8 cellular contexts compared by ENCODE assay signal in the genomic region with DNA sequence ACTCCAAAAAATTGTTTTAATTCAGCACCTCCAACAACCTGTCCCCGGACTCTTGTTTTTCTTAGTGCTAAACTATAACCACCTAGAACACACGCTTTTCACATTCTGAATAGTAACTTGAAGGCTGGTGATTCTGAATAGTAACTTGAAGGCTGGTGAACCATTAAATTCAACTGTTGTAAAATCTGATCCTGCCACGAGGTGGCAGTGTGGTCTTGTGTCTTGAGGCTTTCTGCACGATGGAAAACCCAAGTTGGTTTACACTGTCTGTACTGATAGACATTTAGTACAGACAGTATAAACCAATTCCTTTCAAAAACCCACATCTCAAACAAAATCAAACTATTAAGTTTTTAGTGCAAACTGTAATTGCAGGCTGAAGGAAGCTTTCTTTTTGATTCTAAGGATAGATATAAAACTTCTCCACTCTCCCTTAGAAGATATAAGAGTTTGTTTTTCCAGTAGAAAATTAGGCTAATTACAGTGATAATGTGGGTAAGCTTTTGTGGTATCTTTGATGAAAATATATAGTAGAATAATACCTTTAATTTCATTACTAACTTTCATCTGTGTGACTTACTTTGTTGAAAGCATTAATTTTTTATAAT. TPM values are rescaled to one million over a fixed set of nuclear protein-coding genes. Genes with fewer than 3 reads are reported as not detected.
DNase-seq lines count a peak whose midpoint lies in the region; ATAC-seq and TF ChIP-seq lines count a peak whose summit lies in the region.

No MANE protein-coding gene starts in this region.

- ATAC-seq in GM18858 (IDR thresholded peaks at IDR 0.05; ENCODE audit: unreplicated experiment): no peak

- H3K36me3 Mint-ChIP-seq in osteocyte (ENCODE audit: unreplicated experiment): peaks cover 10% of the 10 kb centered on the region

- no peaks in the 10 kb centered on the region for H3K27me3 Mint-ChIP-seq in osteocyte (ENCODE audit: unreplicated experiment)

- no peak overlapping the region for H3K4me3 Mint-ChIP-seq in osteocyte (ENCODE audit: unreplicated experiment)

- H3K9me3 Mint-ChIP-seq in osteocyte (ENCODE audit: unreplicated experiment): peaks cover 15% of the 10 kb centered on the region

- TF ChIP-seq CTCF in osteocyte (IDR thresholded peaks at IDR 0.05) (peak; percentile 80), tibial artery (IDR thresholded peaks at IDR 0.05) (peak; percentile 69 to 89)

- no peak overlapping the region for H3K27ac Mint-ChIP-seq in osteocyte (ENCODE audit: unreplicated experiment)

- DNase-seq in EH (ENCODE audit: low read depth) (peak; percentile 79), LoVo (ENCODE audit: low spot score) (peak; percentile 79), SHP77 (lab: John Stamatoyannopoulos, UW) (peak; percentile 44 to 54), foreskin melanocyte (peak; percentile 66), osteocyte (ENCODE audit: extremely low spot score, unreplicated experiment) (no peak), tibial artery (peak; percentile 74 to 83)
- DNase-seq in activated effector memory CD4-positive, alpha-beta T cell treated with Interleukin-2 at 50 U/mL for 16 hours: peak; percentile 32

- peaks cover 0 to 13% (median 0%) of the 10 kb centered on the region in 3 donors for H3K9me3 ChIP-seq in tibial artery

- H3K4me1 Mint-ChIP-seq in osteocyte (ENCODE audit: unreplicated experiment): peaks cover 4% of the 10 kb centered on the region

- H3K36me3 ChIP-seq in tibial artery: no peaks in the 10 kb centered on the region

- H3K4me1 ChIP-seq in tibial artery: no peaks in the 10 kb centered on the region

- intact Hi-C loops in tibial artery (cut with DNase I; ENCODE audit: low total_unique reads): no loop called here

- peaks cover 0 to 2% of the 10 kb centered on the region in 2 donors for H3K27me3 ChIP-seq in tibial artery

- no peak overlapping the region for H3K4me3 ChIP-seq in tibial artery

- H3K27ac ChIP-seq in tibial artery: no peak overlapping the region

RNA-seq across cellular contexts. Expression of gene VAPA, which starts 57.6 kb away (rescaled TPM):
- total RNA-seq in osteocyte: 157 and 163 TPM in 2 replicates
